Comparison of ENCODE assay signal across 22 cellular contexts in the genomic region with DNA sequence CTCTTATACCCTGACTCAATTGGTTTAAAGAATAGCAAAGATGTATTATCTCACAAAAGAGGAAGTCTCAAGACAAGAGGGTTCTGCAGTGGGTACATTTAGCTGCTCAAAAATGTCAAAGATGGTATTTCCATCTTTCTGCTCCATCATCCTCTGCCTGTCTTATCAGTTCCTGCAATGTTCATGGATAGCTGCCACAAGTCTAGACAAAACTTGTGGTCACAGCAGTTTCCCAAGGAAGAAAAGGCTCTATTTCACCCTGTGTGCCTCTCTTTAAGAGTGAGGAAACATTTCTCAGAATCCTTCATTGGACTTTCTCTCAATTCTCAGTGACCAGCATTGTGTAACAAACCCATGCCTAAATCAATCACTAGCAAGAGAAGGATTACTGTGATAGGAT.
A peak's percentile ranks its signal among the peaks of the same experiment; 100 is the strongest.
DNase-seq lines count a peak whose midpoint lies in the region; ATAC-seq and TF ChIP-seq lines count a peak whose summit lies in the region.
"Had no signal": no experiment of that assay in that cellular context is flagged by ENCODE, and none has a peak within 500 bp of the region (broad histone marks: within the 10 kb centered on the region; RNA-seq: fewer than 3 reads in every experiment).

No MANE protein-coding gene starts in this region.

- no peaks in the 10 kb centered on the region for H3K36me3 ChIP-seq in skeletal muscle tissue (ENCODE audit: control insufficient read depth in 3 of 3, insufficient read depth in 3 of 3, low read length in 3 of 3)
- H3K36me3 ChIP-seq: BLaER1 treated with 17β-estradiol and CSF1 and Interleukin-3, amounts not matched to agents 10 nM and 100 nM; cardiac muscle cell; HAP-1; heart right ventricle had no signal

- TF ChIP-seq CTCF in choroid plexus epithelial cell (conservative IDR thresholded peaks at IDR 0.05; ENCODE audit: low read depth, low read length), result no peak

- no peaks in the 10 kb centered on the region for H3K27me3 ChIP-seq in skeletal muscle tissue (ENCODE audit: control insufficient read depth in 3 of 3, insufficient read depth in 3 of 3, low read length in 3 of 3)
- H3K27me3 ChIP-seq: BLaER1 treated with 17β-estradiol and CSF1 and Interleukin-3, amounts not matched to agents 10 nM and 100 nM; cardiac muscle cell had no signal

- peaks cover 0 to 5% (median 2%) of the 10 kb centered on the region in 3 donors for H3K9me3 ChIP-seq in skeletal muscle tissue (ENCODE audit: control insufficient read depth in 3 of 3, low read length in 3 of 3)
- H3K9me3 ChIP-seq: HAP-1, psoas muscle had no signal

- no peaks in the 10 kb centered on the region for H3K4me1 ChIP-seq in skeletal muscle tissue (ENCODE audit: control insufficient read depth in 3 of 3, insufficient read depth in 3 of 3, low read length in 3 of 3)
- H3K4me1 ChIP-seq: HAP-1, psoas muscle had no signal

- DNase-seq in GM03348 (ENCODE audit: low spot score) (peak; percentile 45), NOMO-1 treated with dmso at 0.1 percent for 144 hours (lab: John Stamatoyannopoulos, UW; ENCODE audit: unreplicated experiment) (peak; percentile 1), choroid plexus epithelial cell (ENCODE audit: low read depth) (peak; percentile 54), D341Med (ENCODE audit: low spot score) (no peak)
- DNase-seq: activated CD8-positive, alpha-beta memory T cell treated with anti-CD3 and anti-CD28 coated beads, Interleukin-2, amount 50 U/mL, for 48 hours; activated effector memory CD4-positive, alpha-beta T cell treated with Interleukin-2 at 50 U/mL for 16 hours; Calu3; heart right ventricle; NCI-H1105 treated with DMSO at 0.1 percent for 48 hours; NCI-H2107; NCI-H510A treated with DMSO at 0.1 percent for 48 hours; psoas muscle; SHP77; T-helper 1 cell had no signal

- ATAC-seq in HG02588 (IDR thresholded peaks at IDR 0.05; ENCODE audit: unreplicated experiment) (no peak), GM19023 (IDR thresholded peaks at IDR 0.05; ENCODE audit: unreplicated experiment) (no peak)
- ATAC-seq: left lobe of liver had no signal

- no peak overlapping the region for H3K9ac ChIP-seq in skeletal muscle tissue (ENCODE audit: low read depth in 1 of 3, low read length in 3 of 3)
- H3K9ac ChIP-seq: BLaER1 treated with 17β-estradiol and CSF1 and Interleukin-3, amounts not matched to agents 10 nM and 100 nM had no signal

- H3K27ac ChIP-seq in skeletal muscle tissue (ENCODE audit: low read depth, low read length), result peak overlapping the region; percentile 25
- H3K27ac ChIP-seq: BLaER1 treated with 17β-estradiol and CSF1 and Interleukin-3, amounts not matched to agents 10 nM and 100 nM; cardiac muscle cell; heart right ventricle; psoas muscle; VCaP had no signal

- H3K4me3 ChIP-seq in choroid plexus epithelial cell (ENCODE audit: low read depth, low read length) (no peak overlapping the region), skeletal muscle tissue (ENCODE audit: low read length in 3 of 3) (no peak overlapping the region)
- H3K4me3 ChIP-seq: BLaER1 treated with 17β-estradiol and CSF1 and Interleukin-3, amounts not matched to agents 10 nM and 100 nM; cardiac muscle cell; HAP-1; heart right ventricle; psoas muscle had no signal
